Comparison of ENCODE assay signal across 10 cellular contexts in genomic region chr2:106053116-106053515, GRCh38.
DNase-seq lines count a peak whose midpoint lies in the region; ATAC-seq lines count a peak whose summit lies in the region.
"Had no signal": no experiment of that assay in that cellular context is flagged by ENCODE, and none has a peak within 500 bp of the region (broad histone marks: within the 10 kb centered on the region; RNA-seq: fewer than 3 reads in every experiment).

No MANE protein-coding gene starts in this region.

- peak overlapping the region; percentile 96 for H3K27ac ChIP-seq in KOPT-K1 (ENCODE audit: low read depth, low read length, poor library complexity, severe bottlenecking)
- H3K27ac ChIP-seq: uterus had no signal

- no peaks in the 10 kb centered on the region for H3K36me3 Mint-ChIP-seq in naive thymus-derived CD8-positive, alpha-beta T cell

- H3K27ac Mint-ChIP-seq in naive thymus-derived CD8-positive, alpha-beta T cell, result peak overlapping the region in 8 of 10 donors; percentile 5 to 78 (median 48)

- H3K9me3 Mint-ChIP-seq in naive thymus-derived CD8-positive, alpha-beta T cell, result peaks cover 0 to 2% (median 0%) of the 10 kb centered on the region in 9 donors

- POLR2A ChIA-PET in naive thymus-derived CD8-positive, alpha-beta T cell (lab: Charles Lee), result interaction anchor here (0.6 to 2.0 kb wide), 5 partner anchors 12 to 255 kb away, joined by 3 to 8 read pairs (median 3); a partner anchor contains a TSS

- DNase-seq in DMS 273 (lab: John Stamatoyannopoulos, UW; ENCODE audit: unreplicated experiment) (peak; percentile 86), astrocyte of the hippocampus (ENCODE audit: low read depth, low spot score) (peak; percentile 80), dermis blood vessel endothelial cell (no peak), SHP77 (lab: John Stamatoyannopoulos, UW) (no peak)
- peak in 5 of 10 donors; percentile 23 to 47 (median 32) for DNase-seq in naive thymus-derived CD8-positive, alpha-beta T cell
- DNase-seq: NCI-H2171, uterus had no signal

- peak; percentile 64 to 72 for ATAC-seq in naive thymus-derived CD8-positive, alpha-beta T cell
- ATAC-seq in GM19452 (IDR thresholded peaks at IDR 0.05; ENCODE audit: unreplicated experiment), result no peak
- no peak for ATAC-seq in GM18868 (IDR thresholded peaks at IDR 0.05; ENCODE audit: unreplicated experiment)

- H3K27me3 Mint-ChIP-seq in naive thymus-derived CD8-positive, alpha-beta T cell, result no peaks in the 10 kb centered on the region

- peak overlapping the region in 9 of 10 donors; percentile 48 to 82 (median 68) for H3K4me3 Mint-ChIP-seq in naive thymus-derived CD8-positive, alpha-beta T cell

- peaks cover 46 to 80% (median 70%) of the 10 kb centered on the region in 4 donors for H3K4me1 Mint-ChIP-seq in naive thymus-derived CD8-positive, alpha-beta T cell

- no peaks in the 10 kb centered on the region for H3K36me3 ChIP-seq in KOPT-K1 (ENCODE audit: insufficient read depth, low read length)
- H3K36me3 ChIP-seq: uterus had no signal

- no peaks in the 10 kb centered on the region for H3K9me3 ChIP-seq in KOPT-K1 (ENCODE audit: insufficient read depth, low read length, poor library complexity, severe bottlenecking)
- H3K9me3 ChIP-seq: uterus had no signal

Comparison
In these comparisons a context has a peak if more than half of its experiments do, and no peak if none do; other contexts are left out.
1. DNase-seq: peak in DMS 273 (single experiment) and astrocyte of the hippocampus (single experiment); none in dermis blood vessel endothelial cell (single experiment) and SHP77 (0 of 2).
2. ATAC-seq: peak in naive thymus-derived CD8-positive, alpha-beta T cell (2 of 2); none in GM19452 (single experiment) and GM18868 (single experiment).